In the genomic region with DNA sequence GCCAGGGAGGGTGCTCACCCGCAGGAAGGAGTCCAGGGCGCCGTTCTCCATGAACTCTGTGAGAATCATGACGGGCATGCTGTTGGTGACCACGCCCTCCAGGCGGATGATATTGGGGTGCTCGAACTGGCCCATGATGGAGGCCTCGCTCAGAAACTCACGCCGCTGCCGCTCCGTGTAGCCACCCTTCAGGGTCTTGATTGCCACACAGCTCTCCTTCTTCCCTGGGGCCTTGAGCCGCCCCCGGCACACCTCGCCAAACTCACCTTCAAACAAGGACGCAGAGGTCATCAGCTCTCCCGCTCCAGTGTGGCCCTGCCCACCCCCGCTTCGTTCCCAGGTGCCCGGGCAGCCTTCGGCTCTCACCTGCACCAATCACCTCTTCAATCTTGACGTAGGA, we compare ENCODE assay signal across 28 cellular contexts.
"Had no signal": no experiment of that assay in that cellular context is flagged by ENCODE, and none has a peak within 500 bp of the region (broad histone marks: within the 10 kb centered on the region; RNA-seq: fewer than 3 reads in every experiment).

No MANE protein-coding gene starts in this region.

- H3K9me3 Mint-ChIP-seq: effector memory CD8-positive, alpha-beta T cell; mesothelial cell of epicardium; naive B cell; natural killer cell treated with Interleukin-12 subunit alpha and Interleukin-12 subunit beta and Interleukin-15 and Interleukin-18, amount 100 ng/mL, for 72 hours; neural crest cell; stimulated activated effector memory CD8-positive, alpha-beta T cell treated with anti-CD3 and anti-CD28 coated beads, Interleukin-12 subunit alpha, Interleukin-12 subunit beta, amount 100 ng/mL, for 72 hours had no signal

- H3K27me3 ChIP-seq: esophagus muscularis mucosa, foreskin keratinocyte, gastroesophageal sphincter, heart left ventricle, hepatocyte, neutrophil, sigmoid colon, testis, tibial artery, upper lobe of left lung had no signal

- H3K27ac ChIP-seq: epithelial cell of prostate, esophagus muscularis mucosa, foreskin keratinocyte, gastroesophageal sphincter, heart left ventricle, hepatocyte, parathyroid adenoma, sigmoid colon, testis, tibial artery had no signal

- H3K4me3 Mint-ChIP-seq: effector memory CD8-positive, alpha-beta T cell; mesothelial cell of epicardium; naive B cell; natural killer cell treated with Interleukin-12 subunit alpha and Interleukin-12 subunit beta and Interleukin-15 and Interleukin-18, amount 100 ng/mL, for 72 hours; neural crest cell; stimulated activated effector memory CD8-positive, alpha-beta T cell treated with anti-CD3 and anti-CD28 coated beads, Interleukin-12 subunit alpha, Interleukin-12 subunit beta, amount 100 ng/mL, for 72 hours had no signal

- H3K27ac Mint-ChIP-seq: effector memory CD8-positive, alpha-beta T cell; mesothelial cell of epicardium; natural killer cell treated with Interleukin-12 subunit alpha and Interleukin-12 subunit beta and Interleukin-15 and Interleukin-18, amount 100 ng/mL, for 72 hours; progenitor cell of endocrine pancreas; stimulated activated effector memory CD8-positive, alpha-beta T cell treated with anti-CD3 and anti-CD28 coated beads, Interleukin-12 subunit alpha, Interleukin-12 subunit beta, amount 100 ng/mL, for 72 hours had no signal

- H3K4me3 ChIP-seq: esophagus muscularis mucosa, gastroesophageal sphincter, heart left ventricle, hepatocyte, mucosa of descending colon, sigmoid colon, testis, tibial artery, upper lobe of left lung had no signal

- H3K4me2 ChIP-seq: hepatocyte had no signal

- H3K36me3 Mint-ChIP-seq: naive B cell; natural killer cell treated with Interleukin-12 subunit alpha and Interleukin-12 subunit beta and Interleukin-15 and Interleukin-18, amount 100 ng/mL, for 72 hours; stimulated activated effector memory CD8-positive, alpha-beta T cell treated with anti-CD3 and anti-CD28 coated beads, Interleukin-12 subunit alpha, Interleukin-12 subunit beta, amount 100 ng/mL, for 72 hours had no signal

- DNase-seq: cortex of kidney; effector memory CD8-positive, alpha-beta T cell; foreskin keratinocyte; heart left ventricle; kidney; mesenchymal stem cell; mucosa of descending colon; naive B cell; sigmoid colon; stimulated activated CD4-positive, alpha-beta T cell treated with anti-CD3 and anti-CD28 coated beads, Interleukin-2, amount 100 ng/mL, for 24 hours; stimulated activated CD4-positive, alpha-beta T cell treated with anti-CD3 and anti-CD28 coated beads, Interleukin-4, amount 100 ng/mL, for 24 hours; stimulated activated naive CD8-positive, alpha-beta T cell treated with anti-CD3 and anti-CD28 coated beads, Interleukin-15, Interleukin-2, amounts not matched to agents 100 U/mL and 50 U/mL, for 24 hours; substantia nigra; testis; tibial artery; upper lobe of left lung had no signal

- H3K9me3 ChIP-seq: esophagus muscularis mucosa, gastroesophageal sphincter, heart left ventricle, mucosa of descending colon, neutrophil, sigmoid colon, testis, tibial artery, upper lobe of left lung had no signal

- ATAC-seq: effector memory CD8-positive, alpha-beta T cell; foreskin keratinocyte; gastroesophageal sphincter; left lobe of liver; mucosa of descending colon; natural killer cell treated with Interleukin-12 subunit alpha and Interleukin-12 subunit beta and Interleukin-15 and Interleukin-18, amount 100 ng/mL, for 72 hours; stimulated activated effector memory CD8-positive, alpha-beta T cell treated with anti-CD3 and anti-CD28 coated beads, Interleukin-12 subunit alpha, Interleukin-12 subunit beta, amount 100 ng/mL, for 72 hours; stimulated activated naive CD8-positive, alpha-beta T cell treated with anti-CD3 and anti-CD28 coated beads, Interleukin-15, Interleukin-2, amounts not matched to agents 100 U/mL and 50 U/mL, for 24 hours had no signal

- H3K27me3 Mint-ChIP-seq: naive B cell; natural killer cell treated with Interleukin-12 subunit alpha and Interleukin-12 subunit beta and Interleukin-15 and Interleukin-18, amount 100 ng/mL, for 72 hours; progenitor cell of endocrine pancreas had no signal

- H3K4me1 Mint-ChIP-seq: mesothelial cell of epicardium; naive B cell; neural crest cell; stimulated activated effector memory CD8-positive, alpha-beta T cell treated with anti-CD3 and anti-CD28 coated beads, Interleukin-12 subunit alpha, Interleukin-12 subunit beta, amount 100 ng/mL, for 72 hours had no signal

- H3K4me1 ChIP-seq: foreskin keratinocyte, parathyroid adenoma, sigmoid colon, tibial artery had no signal

- H3K9ac ChIP-seq: parathyroid adenoma had no signal
